In genomic region chr1:28887835-28888682, GRCh38 we compare ENCODE assay signal across 8 cellular contexts. TPM values are rescaled to one million over a fixed set of nuclear protein-coding genes. Genes with fewer than 3 reads are reported as not detected.
DNase-seq lines count a peak whose midpoint lies in the region; ATAC-seq lines count a peak whose summit lies in the region.

No MANE protein-coding gene starts in this region.

- intact Hi-C loops in dendritic cell treated with granulocyte-macrophage colony-stimulating factor and Interleukin-4, amounts not matched to agents 40 ng/mL and 50 ng/mL, for 4 days (cut with micrococcal nuclease): no loop called here

- peaks cover 15% of the 10 kb centered on the region for H3K36me3 Mint-ChIP-seq in dendritic cell treated with granulocyte-macrophage colony-stimulating factor and Interleukin-4, amounts not matched to agents 40 ng/mL and 50 ng/mL, for 4 days (ENCODE audit: low read depth)

- DNase-seq in DMS153 treated with DMSO at 0.1 percent for 48 hours (lab: John Stamatoyannopoulos, UW; ENCODE audit: unreplicated experiment) (peak; percentile 40), NCI-H2196 (lab: John Stamatoyannopoulos, UW; ENCODE audit: unreplicated experiment) (peak; percentile 44), kidney glomerular epithelial cell (lab: John Stamatoyannopoulos, UW) (no peak)
- no peak for DNase-seq in stimulated activated CD4-positive, alpha-beta T cell treated with anti-CD3 and anti-CD28 coated beads, Interleukin-15, amount 100 ng/mL, for 24 hours

- peaks cover 4% of the 10 kb centered on the region for H3K27me3 Mint-ChIP-seq in dendritic cell treated with granulocyte-macrophage colony-stimulating factor and Interleukin-4, amounts not matched to agents 40 ng/mL and 50 ng/mL, for 4 days

- H3K4me3 ChIP-seq in mononuclear cell (ENCODE audit: low read length): peak overlapping the region; percentile 95

- H3K27me3 ChIP-seq in mononuclear cell (ENCODE audit: insufficient read depth, low read length): no peaks in the 10 kb centered on the region

- peaks cover 43% of the 10 kb centered on the region for H3K4me1 ChIP-seq in mononuclear cell (ENCODE audit: insufficient read depth, low read length)

- ATAC-seq in GM18868 (IDR thresholded peaks at IDR 0.05; ENCODE audit: unreplicated experiment) (no peak), GM18517 (IDR thresholded peaks at IDR 0.05; ENCODE audit: unreplicated experiment) (no peak)

- H3K27ac Mint-ChIP-seq in dendritic cell treated with granulocyte-macrophage colony-stimulating factor and Interleukin-4, amounts not matched to agents 40 ng/mL and 50 ng/mL, for 4 days: peak overlapping the region; percentile 87

- H3K4me1 Mint-ChIP-seq in dendritic cell treated with granulocyte-macrophage colony-stimulating factor and Interleukin-4, amounts not matched to agents 40 ng/mL and 50 ng/mL, for 4 days (ENCODE audit: low read depth): peaks cover 59% of the 10 kb centered on the region

- H3K9me3 Mint-ChIP-seq in dendritic cell treated with granulocyte-macrophage colony-stimulating factor and Interleukin-4, amounts not matched to agents 40 ng/mL and 50 ng/mL, for 4 days: no peaks in the 10 kb centered on the region

- H3K9me3 ChIP-seq in mononuclear cell (ENCODE audit: low read depth, low read length): no peaks in the 10 kb centered on the region

- H3K4me3 Mint-ChIP-seq in dendritic cell treated with granulocyte-macrophage colony-stimulating factor and Interleukin-4, amounts not matched to agents 40 ng/mL and 50 ng/mL, for 4 days: peak overlapping the region; percentile 90

RNA-seq across cellular contexts. Expression of gene EPB41, which starts 26.3 kb away (rescaled TPM):
- 159 TPM for total RNA-seq in mononuclear cell

Comparison
In these comparisons a context has a peak if more than half of its experiments do, and no peak if none do; other contexts are left out.
1. DNase-seq: peak in DMS153 treated with DMSO at 0.1 percent for 48 hours (single experiment) and NCI-H2196 (single experiment); none in stimulated activated CD4-positive, alpha-beta T cell treated with anti-CD3 and anti-CD28 coated beads, Interleukin-15, amount 100 ng/mL, for 24 hours (single experiment) and kidney glomerular epithelial cell (single experiment).